ENCODE assay signal across 8 cellular contexts in the genomic region with DNA sequence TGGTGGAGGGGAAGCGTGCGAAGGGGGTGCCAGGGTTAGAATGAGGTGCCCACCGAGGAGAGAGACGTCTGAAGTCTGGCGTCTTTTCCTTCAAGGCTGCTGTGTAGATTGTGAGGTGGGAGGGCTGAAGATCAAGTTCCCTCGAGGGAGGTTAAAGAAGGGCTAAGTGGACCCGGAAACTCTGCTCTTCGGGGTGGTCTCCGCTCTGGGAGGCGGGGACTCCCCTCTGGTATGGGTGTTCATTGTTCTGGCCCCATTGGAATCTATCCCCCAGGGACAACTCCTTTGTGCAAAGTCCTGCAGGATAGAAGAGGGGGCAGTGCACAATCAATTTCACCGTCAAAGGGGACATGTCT. TPM values are rescaled to one million over a fixed set of nuclear protein-coding genes. Genes with fewer than 3 reads are reported as not detected.
DNase-seq lines count a peak whose midpoint lies in the region; ATAC-seq and TF ChIP-seq lines count a peak whose summit lies in the region.

No MANE protein-coding gene starts in this region.

- peaks cover 33% of the 10 kb centered on the region for H3K4me1 Mint-ChIP-seq in activated CD4-positive, alpha-beta T cell treated with anti-CD3 and anti-CD28 coated beads for 36 hours
- H3K4me1 Mint-ChIP-seq in activated naive CD8-positive, alpha-beta T cell treated with anti-CD3 and anti-CD28 coated beads, Interleukin-2, amount 10 ng/mL, durations not matched to agents 7 days and 5 days, result peaks cover 26% of the 10 kb centered on the region
- peaks cover 35 to 39% of the 10 kb centered on the region in 2 donors for H3K4me1 Mint-ChIP-seq in immature natural killer cell

- intact Hi-C loops in activated CD4-positive, alpha-beta T cell treated with anti-CD3 and anti-CD28 coated beads for 36 hours (cut with DNase I, micrococcal nuclease), result no loop called here

- DNase-seq in activated CD4-positive, alpha-beta T cell treated with anti-CD3 and anti-CD28 coated beads for 36 hours, result no peak
- DNase-seq in activated CD4-positive, alpha-beta T cell treated with anti-CD3 and anti-CD28 coated beads, Interleukin-2, amount 50 U/mL, for 4 hours, result no peak
- no peak for DNase-seq in activated naive CD8-positive, alpha-beta T cell treated with anti-CD3 and anti-CD28 coated beads, Interleukin-2, amount 10 ng/mL, durations not matched to agents 7 days and 5 days
- no peak for DNase-seq in immature natural killer cell
- DNase-seq in suprapubic skin (ENCODE audit: low spot score in 2 of 2), result no peak

- H3K9me3 ChIP-seq in suprapubic skin, result no peaks in the 10 kb centered on the region

- 16% methylated on average over 11 of the region's 11 CpGs for WGBS in suprapubic skin

- CTCF ChIA-PET in activated CD4-positive, alpha-beta T cell treated with anti-CD3 and anti-CD28 coated beads for 36 hours (lab: Charles Lee), result interaction anchor here (2.5 kb wide), 1 partner anchor 10 kb away, joined by 22 read pairs; the partner anchor contains the start of gene NEK8

- no peak for ATAC-seq in activated CD4-positive, alpha-beta T cell treated with anti-CD3 and anti-CD28 coated beads for 36 hours
- no peak for ATAC-seq in activated naive CD8-positive, alpha-beta T cell treated with anti-CD3 and anti-CD28 coated beads, Interleukin-2, amount 10 ng/mL, durations not matched to agents 7 days and 5 days (ENCODE audit: low read depth)
- ATAC-seq in HG02938 (IDR thresholded peaks at IDR 0.05; ENCODE audit: unreplicated experiment) (no peak), GM19397 (IDR thresholded peaks at IDR 0.05; ENCODE audit: unreplicated experiment) (no peak), HG02973 (IDR thresholded peaks at IDR 0.05; ENCODE audit: unreplicated experiment) (no peak)

- peaks cover 35% of the 10 kb centered on the region for H3K36me3 Mint-ChIP-seq in activated CD4-positive, alpha-beta T cell treated with anti-CD3 and anti-CD28 coated beads for 36 hours (ENCODE audit: low read depth)
- H3K36me3 Mint-ChIP-seq in activated naive CD8-positive, alpha-beta T cell treated with anti-CD3 and anti-CD28 coated beads, Interleukin-2, amount 10 ng/mL, durations not matched to agents 7 days and 5 days, result peaks cover 21% of the 10 kb centered on the region
- H3K36me3 Mint-ChIP-seq in immature natural killer cell, result peaks cover 4 to 16% (median 11%) of the 10 kb centered on the region in 3 donors

- H3K27me3 ChIP-seq in suprapubic skin, result no peaks in the 10 kb centered on the region

- H3K9me3 Mint-ChIP-seq in activated CD4-positive, alpha-beta T cell treated with anti-CD3 and anti-CD28 coated beads for 36 hours (ENCODE audit: low read depth), result no peaks in the 10 kb centered on the region
- no peaks in the 10 kb centered on the region for H3K9me3 Mint-ChIP-seq in activated naive CD8-positive, alpha-beta T cell treated with anti-CD3 and anti-CD28 coated beads, Interleukin-2, amount 10 ng/mL, durations not matched to agents 7 days and 5 days
- no peaks in the 10 kb centered on the region for H3K9me3 Mint-ChIP-seq in immature natural killer cell

- peaks cover 42% of the 10 kb centered on the region for H3K36me3 ChIP-seq in suprapubic skin

- POLR2A ChIA-PET in activated CD4-positive, alpha-beta T cell treated with anti-CD3 and anti-CD28 coated beads for 36 hours (lab: Charles Lee), result no interaction called here
- POLR2A ChIA-PET in activated naive CD8-positive, alpha-beta T cell treated with anti-CD3 and anti-CD28 coated beads, Interleukin-2, amount 10 ng/mL, durations not matched to agents 7 days and 5 days (lab: Charles Lee), result no interaction called here

- TF ChIP-seq EP300 in suprapubic skin (IDR thresholded peaks at IDR 0.05), result no peak

- H3K4me1 ChIP-seq in suprapubic skin, result peaks cover 69% of the 10 kb centered on the region

- H3K27ac Mint-ChIP-seq in activated CD4-positive, alpha-beta T cell treated with anti-CD3 and anti-CD28 coated beads for 36 hours, result peak overlapping the region; percentile 70
- H3K27ac Mint-ChIP-seq in activated naive CD8-positive, alpha-beta T cell treated with anti-CD3 and anti-CD28 coated beads, Interleukin-2, amount 10 ng/mL, durations not matched to agents 7 days and 5 days, result peak overlapping the region; percentile 47
- peak overlapping the region in 5 of 6 donors; percentile 12 to 84 (median 61) for H3K27ac Mint-ChIP-seq in immature natural killer cell

- no peak for TF ChIP-seq POLR2A in suprapubic skin (IDR thresholded peaks at IDR 0.05)

- peak overlapping the region; percentile 99 for H3K4me3 Mint-ChIP-seq in activated CD4-positive, alpha-beta T cell treated with anti-CD3 and anti-CD28 coated beads for 36 hours
- peak overlapping the region; percentile 70 for H3K4me3 Mint-ChIP-seq in activated naive CD8-positive, alpha-beta T cell treated with anti-CD3 and anti-CD28 coated beads, Interleukin-2, amount 10 ng/mL, durations not matched to agents 7 days and 5 days
- peak overlapping the region; percentile 50 to 68 (median 62) for H3K4me3 Mint-ChIP-seq in immature natural killer cell

- H3K27ac ChIP-seq in suprapubic skin, result peak overlapping the region; percentile 94

- no peak for TF ChIP-seq CTCF in suprapubic skin (IDR thresholded peaks at IDR 0.05)

- peak overlapping the region; percentile 92 for H3K4me3 ChIP-seq in suprapubic skin

- peaks cover 17% of the 10 kb centered on the region for H3K27me3 Mint-ChIP-seq in activated CD4-positive, alpha-beta T cell treated with anti-CD3 and anti-CD28 coated beads for 36 hours
- peaks cover 30% of the 10 kb centered on the region for H3K27me3 Mint-ChIP-seq in activated naive CD8-positive, alpha-beta T cell treated with anti-CD3 and anti-CD28 coated beads, Interleukin-2, amount 10 ng/mL, durations not matched to agents 7 days and 5 days
- peaks cover 3 to 24% (median 20%) of the 10 kb centered on the region in 3 donors for H3K27me3 Mint-ChIP-seq in immature natural killer cell (ENCODE audit: low read depth in 3 of 3)

RNA-seq across cellular contexts. Expression of gene RAB34, which starts 0.6 kb away (rescaled TPM):
- total RNA-seq in activated CD4-positive, alpha-beta T cell treated with anti-CD3 and anti-CD28 coated beads for 36 hours, result 10 to 100 TPM; 13.6 to 17.4 TPM
- total RNA-seq in activated naive CD8-positive, alpha-beta T cell treated with anti-CD3 and anti-CD28 coated beads, Interleukin-2, amount 10 ng/mL, durations not matched to agents 7 days and 5 days, result 1 to 10 TPM; 7.3 to 8.2 TPM
- polyA plus RNA-seq in immature natural killer cell, result 1 to 10 TPM; 2.3 to 6.1 (median 5.3) TPM
- total RNA-seq in suprapubic skin, result 10 to 100 TPM; 60.7 to 96.1 (median 77.6) TPM

RNA-seq across cellular contexts. Expression of gene RPL23A, which starts 1.5 kb away (rescaled TPM):
- total RNA-seq in activated CD4-positive, alpha-beta T cell treated with anti-CD3 and anti-CD28 coated beads for 36 hours, result 1,000 to 10,000 TPM; 2,164 to 2,505 TPM
- 1,000 to 10,000 TPM; 2,286 to 2,290 TPM for total RNA-seq in activated naive CD8-positive, alpha-beta T cell treated with anti-CD3 and anti-CD28 coated beads, Interleukin-2, amount 10 ng/mL, durations not matched to agents 7 days and 5 days
- polyA plus RNA-seq in immature natural killer cell, result 1,000 to 10,000 TPM; 2,545 to 3,232 (median 2,896) TPM
- total RNA-seq in suprapubic skin, result 100 to 1,000 TPM; 528 to 947 (median 789) TPM

RNA-seq across cellular contexts. Expression of gene PROCA1, which starts 6.6 kb away (rescaled TPM):
- total RNA-seq in activated CD4-positive, alpha-beta T cell treated with anti-CD3 and anti-CD28 coated beads for 36 hours, result 1 to 10 TPM; 4.0 to 4.5 TPM
- total RNA-seq in activated naive CD8-positive, alpha-beta T cell treated with anti-CD3 and anti-CD28 coated beads, Interleukin-2, amount 10 ng/mL, durations not matched to agents 7 days and 5 days, result 10 to 100 TPM; 12.0 to 12.1 TPM
- 1 to 10 TPM in 1 of 3 donors, under 1 TPM in 2; 0.59 to 1.8 (median 0.60) TPM for polyA plus RNA-seq in immature natural killer cell
- 1 to 10 TPM in 1 of 4 donors, under 1 TPM in 1, not detected in 2; 0.36 to 6.2 TPM for total RNA-seq in suprapubic skin

RNA-seq across cellular contexts. Expression of gene TLCD1, which starts 7.7 kb away (rescaled TPM):
- total RNA-seq in activated CD4-positive, alpha-beta T cell treated with anti-CD3 and anti-CD28 coated beads for 36 hours, result 1 to 10 TPM; 8.5 to 8.7 TPM
- 1 to 10 TPM; 1.6 to 2.2 TPM for total RNA-seq in activated naive CD8-positive, alpha-beta T cell treated with anti-CD3 and anti-CD28 coated beads, Interleukin-2, amount 10 ng/mL, durations not matched to agents 7 days and 5 days
- polyA plus RNA-seq in immature natural killer cell, result not detected
- 10 to 100 TPM in 3 of 4 donors, 1 to 10 TPM in 1; 6.9 to 25.0 (median 17.0) TPM for total RNA-seq in suprapubic skin

RNA-seq across cellular contexts. Expression of gene NEK8, which starts 10.3 kb away (rescaled TPM):
- total RNA-seq in activated CD4-positive, alpha-beta T cell treated with anti-CD3 and anti-CD28 coated beads for 36 hours, result 1 to 10 TPM; 3.8 to 4.0 TPM
- total RNA-seq in activated naive CD8-positive, alpha-beta T cell treated with anti-CD3 and anti-CD28 coated beads, Interleukin-2, amount 10 ng/mL, durations not matched to agents 7 days and 5 days, result 1 to 10 TPM; 7.1 to 8.9 TPM
- 1 to 10 TPM; 1.7 to 4.2 (median 3.6) TPM for polyA plus RNA-seq in immature natural killer cell
- total RNA-seq in suprapubic skin, result 1 to 10 TPM; 1.9 to 8.1 (median 6.0) TPM
